Comparison of ENCODE assay signal across 1 cellular context in the genomic region with DNA sequence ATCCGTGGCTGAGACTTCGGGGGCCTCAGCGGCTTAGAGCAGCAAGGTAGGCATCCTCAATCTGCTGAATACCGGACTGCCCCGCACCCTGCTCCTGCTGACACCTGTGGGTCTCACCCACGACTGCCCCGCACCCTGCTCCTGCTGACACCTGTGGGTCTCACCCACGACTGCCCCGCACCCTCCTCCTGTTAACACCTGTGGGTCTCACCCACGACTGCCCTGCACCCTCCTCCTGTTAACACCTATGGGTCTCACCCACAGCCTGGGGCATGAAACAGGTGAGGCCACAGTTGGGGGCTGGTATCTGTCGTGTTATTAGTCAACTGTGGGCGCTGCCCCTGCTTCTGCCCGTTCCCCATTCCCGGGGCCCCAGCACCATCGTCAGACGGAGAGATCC.
TF ChIP-seq lines count a peak whose summit lies in the region.

No MANE protein-coding gene starts in this region.

TF ChIP-seq in H1, 55 proteins besides CTCF, POLR2A, EP300 and RAD21:
- TF ChIP-seq CHD2 (IDR thresholded peaks at IDR 0.05; ENCODE audit: low read length) (no peak), FOSL1 (IDR thresholded peaks at IDR 0.05; ENCODE audit: insufficient read depth, low read depth, low read length) (no peak), SRF (IDR thresholded peaks at IDR 0.05; ENCODE audit: low read depth, low read length) (no peak), RBBP5 (IDR thresholded peaks at IDR 0.05; ENCODE audit: borderline replicate concordance, low read depth, low read length) (no peak), POU5F1 (IDR thresholded peaks at IDR 0.05; ENCODE audit: low read depth, low read length) (no peak), YY1 (IDR thresholded peaks at IDR 0.05; ENCODE audit: low read depth, low read length) (no peak), RFX5 (IDR thresholded peaks at IDR 0.05; ENCODE audit: borderline replicate concordance, low read depth, low read length) (no peak), HDAC6 (IDR thresholded peaks at IDR 0.05; ENCODE audit: low read depth, low read length) (no peak), JUN (IDR thresholded peaks at IDR 0.05; ENCODE audit: low read depth, low read length) (no peak), SP4 (IDR thresholded peaks at IDR 0.05; ENCODE audit: low read length) (no peak), MAFK (IDR thresholded peaks at IDR 0.05; ENCODE audit: low read depth, low read length) (no peak)
- TF ChIP-seq, protein P1, sequence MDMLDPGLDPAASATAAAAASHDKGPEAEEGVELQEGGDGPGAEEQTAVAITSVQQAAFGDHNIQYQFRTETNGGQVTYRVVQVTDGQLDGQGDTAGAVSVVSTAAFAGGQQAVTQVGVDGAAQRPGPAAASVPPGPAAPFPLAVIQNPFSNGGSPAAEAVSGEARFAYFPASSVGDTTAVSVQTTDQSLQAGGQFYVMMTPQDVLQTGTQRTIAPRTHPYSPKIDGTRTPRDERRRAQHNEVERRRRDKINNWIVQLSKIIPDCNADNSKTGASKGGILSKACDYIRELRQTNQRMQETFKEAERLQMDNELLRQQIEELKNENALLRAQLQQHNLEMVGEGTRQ (IDR thresholded peaks at IDR 0.05; ENCODE audit: low read length), result no peak
